In the genomic region with DNA sequence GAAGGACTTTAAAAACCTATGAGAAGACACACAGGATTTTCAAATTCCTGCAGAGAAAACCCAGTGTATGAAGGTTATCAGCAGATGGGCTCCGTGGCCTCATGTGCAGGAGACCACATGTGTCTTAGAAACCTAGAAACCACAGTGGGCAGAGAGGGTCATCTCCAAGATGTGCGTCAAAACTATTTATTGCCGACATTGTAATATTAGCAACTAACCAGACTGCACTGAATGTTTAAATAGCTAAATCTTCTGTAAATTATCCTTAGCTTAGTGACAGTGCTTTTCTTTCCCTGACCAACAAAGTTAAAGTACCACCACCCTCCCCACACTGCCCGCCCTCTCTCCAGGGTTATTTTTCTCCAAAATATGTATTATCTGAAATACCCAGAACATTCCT, we compare ENCODE assay signal across 1 cellular context.
TF ChIP-seq lines count a peak whose summit lies in the region.

No MANE protein-coding gene starts in this region.

TF ChIP-seq in HepG2, 621 proteins besides CTCF, POLR2A, EP300 and RAD21 (continued from another document):
- TF ChIP-seq, protein P1, sequence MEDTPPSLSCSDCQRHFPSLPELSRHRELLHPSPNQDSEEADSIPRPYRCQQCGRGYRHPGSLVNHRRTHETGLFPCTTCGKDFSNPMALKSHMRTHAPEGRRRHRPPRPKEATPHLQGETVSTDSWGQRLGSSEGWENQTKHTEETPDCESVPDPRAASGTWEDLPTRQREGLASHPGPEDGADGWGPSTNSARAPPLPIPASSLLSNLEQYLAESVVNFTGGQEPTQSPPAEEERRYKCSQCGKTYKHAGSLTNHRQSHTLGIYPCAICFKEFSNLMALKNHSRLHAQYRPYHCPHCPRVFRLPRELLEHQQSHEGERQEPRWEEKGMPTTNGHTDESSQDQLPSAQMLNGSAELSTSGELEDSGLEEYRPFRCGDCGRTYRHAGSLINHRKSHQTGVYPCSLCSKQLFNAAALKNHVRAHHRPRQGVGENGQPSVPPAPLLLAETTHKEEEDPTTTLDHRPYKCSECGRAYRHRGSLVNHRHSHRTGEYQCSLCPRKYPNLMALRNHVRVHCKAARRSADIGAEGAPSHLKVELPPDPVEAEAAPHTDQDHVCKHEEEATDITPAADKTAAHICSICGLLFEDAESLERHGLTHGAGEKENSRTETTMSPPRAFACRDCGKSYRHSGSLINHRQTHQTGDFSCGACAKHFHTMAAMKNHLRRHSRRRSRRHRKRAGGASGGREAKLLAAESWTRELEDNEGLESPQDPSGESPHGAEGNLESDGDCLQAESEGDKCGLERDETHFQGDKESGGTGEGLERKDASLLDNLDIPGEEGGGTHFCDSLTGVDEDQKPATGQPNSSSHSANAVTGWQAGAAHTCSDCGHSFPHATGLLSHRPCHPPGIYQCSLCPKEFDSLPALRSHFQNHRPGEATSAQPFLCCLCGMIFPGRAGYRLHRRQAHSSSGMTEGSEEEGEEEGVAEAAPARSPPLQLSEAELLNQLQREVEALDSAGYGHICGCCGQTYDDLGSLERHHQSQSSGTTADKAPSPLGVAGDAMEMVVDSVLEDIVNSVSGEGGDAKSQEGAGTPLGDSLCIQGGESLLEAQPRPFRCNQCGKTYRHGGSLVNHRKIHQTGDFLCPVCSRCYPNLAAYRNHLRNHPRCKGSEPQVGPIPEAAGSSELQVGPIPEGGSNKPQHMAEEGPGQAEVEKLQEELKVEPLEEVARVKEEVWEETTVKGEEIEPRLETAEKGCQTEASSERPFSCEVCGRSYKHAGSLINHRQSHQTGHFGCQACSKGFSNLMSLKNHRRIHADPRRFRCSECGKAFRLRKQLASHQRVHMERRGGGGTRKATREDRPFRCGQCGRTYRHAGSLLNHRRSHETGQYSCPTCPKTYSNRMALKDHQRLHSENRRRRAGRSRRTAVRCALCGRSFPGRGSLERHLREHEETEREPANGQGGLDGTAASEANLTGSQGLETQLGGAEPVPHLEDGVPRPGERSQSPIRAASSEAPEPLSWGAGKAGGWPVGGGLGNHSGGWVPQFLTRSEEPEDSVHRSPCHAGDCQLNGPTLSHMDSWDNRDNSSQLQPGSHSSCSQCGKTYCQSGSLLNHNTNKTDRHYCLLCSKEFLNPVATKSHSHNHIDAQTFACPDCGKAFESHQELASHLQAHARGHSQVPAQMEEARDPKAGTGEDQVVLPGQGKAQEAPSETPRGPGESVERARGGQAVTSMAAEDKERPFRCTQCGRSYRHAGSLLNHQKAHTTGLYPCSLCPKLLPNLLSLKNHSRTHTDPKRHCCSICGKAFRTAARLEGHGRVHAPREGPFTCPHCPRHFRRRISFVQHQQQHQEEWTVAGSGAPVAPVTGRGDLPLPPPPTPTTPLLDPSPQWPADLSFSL (CRISPR knock-in tag; IDR thresholded peaks at IDR 0.05) = no peak
- TF ChIP-seq ETV6 (CRISPR knock-in tag; conservative IDR thresholded peaks at IDR 0.05) (no peak), HNRNPL (IDR thresholded peaks at IDR 0.05; ENCODE audit: low read depth, low read length) (no peak)
- TF ChIP-seq, protein P2, sequence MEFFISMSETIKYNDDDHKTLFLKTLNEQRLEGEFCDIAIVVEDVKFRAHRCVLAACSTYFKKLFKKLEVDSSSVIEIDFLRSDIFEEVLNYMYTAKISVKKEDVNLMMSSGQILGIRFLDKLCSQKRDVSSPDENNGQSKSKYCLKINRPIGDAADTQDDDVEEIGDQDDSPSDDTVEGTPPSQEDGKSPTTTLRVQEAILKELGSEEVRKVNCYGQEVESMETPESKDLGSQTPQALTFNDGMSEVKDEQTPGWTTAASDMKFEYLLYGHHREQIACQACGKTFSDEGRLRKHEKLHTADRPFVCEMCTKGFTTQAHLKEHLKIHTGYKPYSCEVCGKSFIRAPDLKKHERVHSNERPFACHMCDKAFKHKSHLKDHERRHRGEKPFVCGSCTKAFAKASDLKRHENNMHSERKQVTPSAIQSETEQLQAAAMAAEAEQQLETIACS (CRISPR knock-in tag; IDR thresholded peaks at IDR 0.05) = no peak
- TF ChIP-seq, protein P3, sequence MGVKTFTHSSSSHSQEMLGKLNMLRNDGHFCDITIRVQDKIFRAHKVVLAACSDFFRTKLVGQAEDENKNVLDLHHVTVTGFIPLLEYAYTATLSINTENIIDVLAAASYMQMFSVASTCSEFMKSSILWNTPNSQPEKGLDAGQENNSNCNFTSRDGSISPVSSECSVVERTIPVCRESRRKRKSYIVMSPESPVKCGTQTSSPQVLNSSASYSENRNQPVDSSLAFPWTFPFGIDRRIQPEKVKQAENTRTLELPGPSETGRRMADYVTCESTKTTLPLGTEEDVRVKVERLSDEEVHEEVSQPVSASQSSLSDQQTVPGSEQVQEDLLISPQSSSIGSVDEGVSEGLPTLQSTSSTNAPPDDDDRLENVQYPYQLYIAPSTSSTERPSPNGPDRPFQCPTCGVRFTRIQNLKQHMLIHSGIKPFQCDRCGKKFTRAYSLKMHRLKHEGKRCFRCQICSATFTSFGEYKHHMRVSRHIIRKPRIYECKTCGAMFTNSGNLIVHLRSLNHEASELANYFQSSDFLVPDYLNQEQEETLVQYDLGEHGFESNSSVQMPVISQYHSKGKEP (CRISPR knock-in tag; IDR thresholded peaks at IDR 0.05) = no peak
